Comparison of ENCODE assay signal across 15 cellular contexts in the genomic region with DNA sequence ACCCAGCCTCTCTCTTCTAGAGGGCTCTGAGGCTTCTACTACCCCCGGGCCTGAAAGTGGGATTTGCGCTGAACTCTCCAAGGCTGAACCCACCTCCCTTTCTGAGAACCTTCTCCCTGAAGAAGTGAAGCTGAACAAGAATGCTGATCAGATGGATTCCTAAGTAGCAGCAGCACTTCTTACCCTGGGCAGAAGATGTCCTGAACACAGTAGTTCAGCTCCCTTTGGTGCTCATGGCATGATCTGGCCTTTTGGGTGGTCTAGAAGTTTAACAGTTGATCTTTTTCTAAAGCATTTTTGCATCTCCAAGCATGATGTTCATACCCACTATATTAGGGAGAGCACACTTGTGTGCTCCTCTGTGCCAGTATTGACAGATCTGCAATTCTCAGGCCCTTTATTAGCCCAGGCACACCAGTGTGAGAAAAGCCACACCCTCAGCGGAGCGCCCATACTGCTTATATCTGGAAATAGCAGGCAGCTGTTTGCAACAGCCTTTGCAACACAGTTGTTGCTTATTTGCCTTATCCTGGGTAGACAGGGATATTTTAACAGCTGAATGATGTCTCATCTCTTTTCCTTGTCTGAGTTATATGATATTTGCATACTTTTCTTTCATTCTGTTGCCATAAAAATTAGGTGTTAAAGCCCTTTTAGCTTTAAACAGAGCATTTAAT. TPM values are rescaled to one million over a fixed set of nuclear protein-coding genes. Genes with fewer than 3 reads are reported as not detected.
A peak's percentile ranks its signal among the peaks of the same experiment; 100 is the strongest.
DNase-seq lines count a peak whose midpoint lies in the region; ATAC-seq and TF ChIP-seq lines count a peak whose summit lies in the region.
"Had no signal": no experiment of that assay in that cellular context is flagged by ENCODE, and none has a peak within 500 bp of the region (broad histone marks: within the 10 kb centered on the region; RNA-seq: fewer than 3 reads in every experiment).

No MANE protein-coding gene starts in this region.

- H3K27ac Mint-ChIP-seq in mesothelial cell of epicardium, result peak overlapping the region; percentile 5
- H3K27ac Mint-ChIP-seq: CD4-positive, alpha-beta memory T cell; HFFc6 had no signal

- H3K9me3 Mint-ChIP-seq in mesothelial cell of epicardium, result no peaks in the 10 kb centered on the region
- H3K9me3 Mint-ChIP-seq: CD4-positive, alpha-beta memory T cell; HFFc6 had no signal

- DNase-seq in RPMI8226 (peak; percentile 55), colonic mucosa (peak; percentile 28), mesothelial cell of epicardium (ENCODE audit: low spot score in 2 of 2, unreplicated experiment in 2 of 2) (no peak), NCI-H1930 (lab: John Stamatoyannopoulos, UW) (no peak), foreskin keratinocyte (no peak), foreskin fibroblast (no peak)
- DNase-seq: BE2C; CD4-positive, alpha-beta memory T cell; GF-D8; HFFc6; NCI-H1436 treated with DMSO at 0.1 percent for 48 hours; NCI-H2081 treated with DMSO at 0.1 percent for 48 hours; NCI-H69; PC-3 had no signal

- intact Hi-C loops in colonic mucosa (cut with DNase I), result no loop called here

- TF ChIP-seq CTCF in colonic mucosa (IDR thresholded peaks at IDR 0.05) (no peak), mesothelial cell of epicardium (IDR thresholded peaks at IDR 0.05; ENCODE audit: unreplicated experiment) (no peak), foreskin keratinocyte (conservative IDR thresholded peaks at IDR 0.05) (no peak), foreskin fibroblast (IDR thresholded peaks at IDR 0.05; ENCODE audit: low read depth, low read length) (no peak)

- H3K27me3 ChIP-seq in colonic mucosa (no peaks in the 10 kb centered on the region), foreskin keratinocyte (no peaks in the 10 kb centered on the region)
- H3K27me3 ChIP-seq: BE2C had no signal

- H3K27ac ChIP-seq in colonic mucosa, result no peak overlapping the region
- H3K27ac ChIP-seq in foreskin keratinocyte, result no peak overlapping the region

- ATAC-seq in GM21423 (IDR thresholded peaks at IDR 0.05; ENCODE audit: unreplicated experiment), result no peak
- no peak for ATAC-seq in foreskin keratinocyte
- ATAC-seq: PC-3 had no signal

- no peak overlapping the region for H3K4me3 Mint-ChIP-seq in mesothelial cell of epicardium
- H3K4me3 Mint-ChIP-seq: HFFc6 had no signal

- H3K4me1 Mint-ChIP-seq in mesothelial cell of epicardium, result no peaks in the 10 kb centered on the region
- H3K4me1 Mint-ChIP-seq: CD4-positive, alpha-beta memory T cell had no signal

- H3K27me3 Mint-ChIP-seq in mesothelial cell of epicardium (ENCODE audit: low read depth), result no peaks in the 10 kb centered on the region

- H3K36me3 ChIP-seq in colonic mucosa, result peaks cover 4% of the 10 kb centered on the region

- H3K9ac ChIP-seq in colonic mucosa (ENCODE audit: low read depth in 2 of 2, low read length in 2 of 2), result no peak overlapping the region

- no peaks in the 10 kb centered on the region for H3K4me1 ChIP-seq in colonic mucosa
- no peaks in the 10 kb centered on the region for H3K4me1 ChIP-seq in foreskin keratinocyte
- H3K4me1 ChIP-seq: BE2C had no signal

- peaks cover 48% of the 10 kb centered on the region for H3K36me3 Mint-ChIP-seq in mesothelial cell of epicardium
- H3K36me3 Mint-ChIP-seq: CD4-positive, alpha-beta memory T cell had no signal

- H3K4me3 ChIP-seq in colonic mucosa (no peak overlapping the region), foreskin fibroblast (ENCODE audit: low read depth in 1 of 2, low read length in 2 of 2) (no peak overlapping the region)

- H3K9me3 ChIP-seq in colonic mucosa, result no peaks in the 10 kb centered on the region
- H3K9me3 ChIP-seq: BE2C had no signal

RNA-seq across cellular contexts. Expression of a gene that starts 34.2 kb away (rescaled TPM):
- 100 to 1,000 TPM; 117 to 164 TPM for total RNA-seq in colonic mucosa
- total RNA-seq in mesothelial cell of epicardium, result 241 to 260 TPM (median 247 TPM) in 3 replicates
- total RNA-seq in foreskin keratinocyte, result 150 and 177 TPM in 2 replicates
- polyA plus RNA-seq in foreskin keratinocyte, result 83.5 and 103 TPM in 2 replicates

Comparison
In these comparisons a context has a peak if more than half of its experiments do, and no peak if none do; other contexts are left out.
1. DNase-seq: peak in RPMI8226 (single experiment) and colonic mucosa (single experiment); none in mesothelial cell of epicardium (0 of 2), NCI-H1930 (0 of 2), foreskin keratinocyte (0 of 2) and foreskin fibroblast (0 of 2).